ENCODE assay signal across 15 cellular contexts in genomic region chr7:27961255-27961654, GRCh38.
DNase-seq lines count a peak whose midpoint lies in the region; FAIRE-seq and TF ChIP-seq lines count a peak whose summit lies in the region.
"Had no signal": no experiment of that assay in that cellular context is flagged by ENCODE, and none has a peak within 500 bp of the region (broad histone marks: within the 10 kb centered on the region; RNA-seq: fewer than 3 reads in every experiment).

No MANE protein-coding gene starts in this region.

- peak; percentile 57 for DNase-seq in ACHN
- peak; percentile 73 for DNase-seq in HFFc6
- no peak for DNase-seq in SK-N-SH
- peak; percentile 65 for DNase-seq in fibroblast of peridontal ligament (ENCODE audit: extremely low read depth)
- no peak for DNase-seq in NCI-H1694 (lab: John Stamatoyannopoulos, UW)
- DNase-seq in D721Med (ENCODE audit: insufficient read length, low spot score), result no peak
- DNase-seq in DMS153 (lab: John Stamatoyannopoulos, UW), result no peak
- no peak for DNase-seq in NCI-H2107 treated with DMSO at 0.1 percent for 48 hours (lab: John Stamatoyannopoulos, UW; ENCODE audit: unreplicated experiment)
- DNase-seq: activated B cell treated with CpG ODN at 0.5 μM for 24 hours, MM.1S, SHP77, small intestine, transverse colon had no signal

- peaks cover 0 to 12% of the 10 kb centered on the region in 2 experiments; a peak in 2 of 4 replicates for H3K4me1 ChIP-seq in SK-N-SH (ENCODE audit: control insufficient read depth in 1 of 2, insufficient read depth in 2 of 2, low read depth in 1 of 2, low read length in 1 of 2)

- no peak overlapping the region for H3K4me2 ChIP-seq in SK-N-SH

- no peak overlapping the region for H3K27ac ChIP-seq in SK-N-SH (ENCODE audit: low read depth in 2 of 2, low read length in 1 of 2)
- H3K27ac ChIP-seq: transverse colon had no signal

- TF ChIP-seq EP300 in SK-N-SH (IDR thresholded peaks at IDR 0.05; ENCODE audit: borderline replicate concordance in 1 of 2, low read depth in 1 of 2, low read length in 1 of 2), result no peak

- H3F3A ChIP-seq in SK-N-SH (replicated peaks; ENCODE audit: insufficient read depth), result no peaks in the 10 kb centered on the region

- H3K27me3 ChIP-seq in SK-N-SH (ENCODE audit: insufficient read depth), result no peaks in the 10 kb centered on the region
- H3K27me3 ChIP-seq: transverse colon had no signal

- H3K9ac ChIP-seq in SK-N-SH, result no peak overlapping the region

- H2AFZ ChIP-seq in SK-N-SH (ENCODE audit: low read depth), result no peak overlapping the region

- H3K27ac Mint-ChIP-seq in HFFc6, result peak overlapping the region; percentile 9; the same call in 1 of the 2 replicates
- H3K27ac Mint-ChIP-seq: activated B cell treated with CpG ODN at 0.5 μM for 24 hours, B cell had no signal

- H3K9me2 ChIP-seq in SK-N-SH, result no peaks in the 10 kb centered on the region

- no peaks in the 10 kb centered on the region for H3K36me3 Mint-ChIP-seq in HFFc6 (ENCODE audit: low read depth)

- H3K9me3 ChIP-seq in SK-N-SH, result no peaks in the 10 kb centered on the region
- H3K9me3 ChIP-seq: transverse colon had no signal

- no peaks in the 10 kb centered on the region for H4K20me1 ChIP-seq in SK-N-SH (ENCODE audit: insufficient read depth)

- POLR2A ChIA-PET in SK-N-SH (lab: Yijun Ruan, JAX), result no interaction called here

- in situ Hi-C loops in ACHN (cut with HindIII; ENCODE audit: low pct_ligation_motif_present, low pct_unique_long_range_greater_than_20kb, low sequenced_read_pairs), result no loop called here

- CTCF ChIA-PET in SK-N-SH (lab: Yijun Ruan, JAX), result interaction anchor here (1.2 to 1.7 kb wide), 6 partner anchors 10 to 216 kb away, joined by 3 to 6 read pairs (median 4); no protein-coding TSS in a partner anchor

- no peaks in the 10 kb centered on the region; the same call in 1 of the 2 replicates for H3K27me3 Mint-ChIP-seq in HFFc6 (ENCODE audit: insufficient read depth)
- H3K27me3 Mint-ChIP-seq: activated B cell treated with CpG ODN at 0.5 μM for 24 hours, B cell had no signal

- 40% methylated on average over 5 of the region's 5 CpGs for WGBS in SK-N-SH (ENCODE audit: low lambda C conversion rate)

- TF ChIP-seq RAD21 in SK-N-SH (IDR thresholded peaks at IDR 0.05; ENCODE audit: low read length), result no peak

- H3K9me3 Mint-ChIP-seq in HFFc6, result no peaks in the 10 kb centered on the region
- H3K9me3 Mint-ChIP-seq: activated B cell treated with CpG ODN at 0.5 μM for 24 hours had no signal

- no peak overlapping the region for H3K4me3 ChIP-seq in SK-N-SH (ENCODE audit: low read depth in 2 of 2, low read length in 1 of 2)
- H3K4me3 ChIP-seq: transverse colon had no signal

- no peak overlapping the region for H3K4me3 Mint-ChIP-seq in HFFc6
- H3K4me3 Mint-ChIP-seq: activated B cell treated with CpG ODN at 0.5 μM for 24 hours, B cell had no signal

- H3K4me1 Mint-ChIP-seq in HFFc6 (ENCODE audit: low read depth), result peaks cover 39% of the 10 kb centered on the region

- FAIRE-seq in D721Med (lab: Jason Lieb, UNC), result no peak
- FAIRE-seq: islet of Langerhans, small intestine had no signal

- no peak for TF ChIP-seq CTCF in HFFc6 (IDR thresholded peaks at IDR 0.05)
- TF ChIP-seq CTCF in SK-N-SH (IDR thresholded peaks at IDR 0.05), result no peak
- TF ChIP-seq CTCF in D721Med (IDR thresholded peaks at IDR 0.05; ENCODE audit: insufficient read depth, missing control alignments), result no peak

- H3K79me2 ChIP-seq in SK-N-SH (ENCODE audit: insufficient read depth), result no peaks in the 10 kb centered on the region

- H3K36me3 ChIP-seq in SK-N-SH (replicated peaks in 1 of 2; ENCODE audit: control insufficient read depth in 1 of 2, insufficient read depth in 2 of 2, low read length in 1 of 2), result no peaks in the 10 kb centered on the region
- H3K36me3 ChIP-seq: transverse colon had no signal

TF ChIP-seq in SK-N-SH, 30 proteins besides CTCF, POLR2A, EP300 and RAD21 (continues in another document):
- TF ChIP-seq TEAD4 (IDR thresholded peaks at IDR 0.05; ENCODE audit: borderline replicate concordance, insufficient read depth), result no peak
- TF ChIP-seq JUND (IDR thresholded peaks at IDR 0.05), result peak; percentile 39; the same call in 1 of the 2 replicates
- TF ChIP-seq NFIC (IDR thresholded peaks at IDR 0.05; ENCODE audit: borderline replicate concordance), result no peak
- no peak for TF ChIP-seq USF1 (IDR thresholded peaks at IDR 0.05; ENCODE audit: borderline replicate concordance, low read depth)
- no peak for TF ChIP-seq CHD2 (IDR thresholded peaks at IDR 0.05; ENCODE audit: low read length, partially characterized antibody)
- TF ChIP-seq PBX3 (IDR thresholded peaks at IDR 0.05), result peak; percentile 59
- TF ChIP-seq SIN3A (IDR thresholded peaks at IDR 0.05; ENCODE audit: borderline replicate concordance, low read depth, low read length), result no peak
- no peak for TF ChIP-seq GATA2 (CRISPR knock-in tag; IDR thresholded peaks at IDR 0.05)
- TF ChIP-seq ZBTB33 (IDR thresholded peaks at IDR 0.05; ENCODE audit: borderline replicate concordance, low read depth), result no peak
- TF ChIP-seq MEF2A (IDR thresholded peaks at IDR 0.05; ENCODE audit: borderline replicate concordance, low read depth), result no peak
- TF ChIP-seq USF2 (IDR thresholded peaks at IDR 0.05; ENCODE audit: borderline replicate concordance, low read depth, low read length), result no peak
- no peak for TF ChIP-seq EZH2phosphoT487 (IDR thresholded peaks at IDR 0.05; ENCODE audit: borderline replicate concordance, low read depth)
- no peak for TF ChIP-seq FOXJ3 (CRISPR knock-in tag; IDR thresholded peaks at IDR 0.05)
- TF ChIP-seq SMC3 (IDR thresholded peaks at IDR 0.05; ENCODE audit: low read depth, low read length), result no peak
- TF ChIP-seq YY1 (IDR thresholded peaks at IDR 0.05; ENCODE audit: low read depth), result no peak
- no peak for TF ChIP-seq ELF1 (IDR thresholded peaks at IDR 0.05)
- TF ChIP-seq NRF1 (IDR thresholded peaks at IDR 0.05; ENCODE audit: low read depth, low read length), result no peak
- no peak for TF ChIP-seq FOXM1 (IDR thresholded peaks at IDR 0.05; ENCODE audit: low read depth)

Comparison
In these comparisons a context has a peak if more than half of its experiments do, and no peak if none do; other contexts are left out.
1. DNase-seq: peak in ACHN (single experiment), HFFc6 (single experiment) and fibroblast of peridontal ligament (single experiment); none in SK-N-SH (single experiment), NCI-H1694 (single experiment), D721Med (single experiment), DMS153 (single experiment) and NCI-H2107 treated with DMSO at 0.1 percent for 48 hours (single experiment).